ENCODE assay signal across 9 cellular contexts in genomic region chr11:6357222-6357621, GRCh38. TPM values are rescaled to one million over a fixed set of nuclear protein-coding genes. Genes with fewer than 3 reads are reported as not detected.
DNase-seq lines count a peak whose midpoint lies in the region; ATAC-seq, FAIRE-seq and TF ChIP-seq lines count a peak whose summit lies in the region.
"Had no signal": no experiment of that assay in that cellular context is flagged by ENCODE, and none has a peak within 500 bp of the region (broad histone marks: within the 10 kb centered on the region; RNA-seq: fewer than 3 reads in every experiment).

No MANE protein-coding gene starts in this region.

- no peak overlapping the region for H3K4me3 Mint-ChIP-seq in activated naive CD4-positive, alpha-beta T cell treated with anti-CD3 and anti-CD28 coated beads, Interleukin-2, amount 10 ng/mL, durations not matched to agents 7 days and 5 days
- no peak overlapping the region for H3K4me3 Mint-ChIP-seq in astrocyte (ENCODE audit: unreplicated experiment)

- no peaks in the 10 kb centered on the region for H3K36me3 ChIP-seq in astrocyte (ENCODE audit: insufficient read depth, low read length)
- no peaks in the 10 kb centered on the region for H3K36me3 ChIP-seq in right lobe of liver
- H3K36me3 ChIP-seq: thyroid gland had no signal

- H3K27ac ChIP-seq in astrocyte (ENCODE audit: low read depth, low read length), result peak overlapping the region; percentile 44
- no peak overlapping the region for H3K27ac ChIP-seq in right lobe of liver
- H3K27ac ChIP-seq: thyroid gland had no signal

- no peaks in the 10 kb centered on the region for H4K20me1 ChIP-seq in astrocyte (ENCODE audit: insufficient read depth, low read length)

- H3K27me3 Mint-ChIP-seq in activated naive CD4-positive, alpha-beta T cell treated with anti-CD3 and anti-CD28 coated beads, Interleukin-2, amount 10 ng/mL, durations not matched to agents 7 days and 5 days, result peaks cover 8% of the 10 kb centered on the region
- H3K27me3 Mint-ChIP-seq in astrocyte (ENCODE audit: low read depth, unreplicated experiment), result no peaks in the 10 kb centered on the region

- H3K4me1 Mint-ChIP-seq in activated naive CD4-positive, alpha-beta T cell treated with anti-CD3 and anti-CD28 coated beads, Interleukin-2, amount 10 ng/mL, durations not matched to agents 7 days and 5 days, result peaks cover 2% of the 10 kb centered on the region
- H3K4me1 Mint-ChIP-seq in astrocyte (ENCODE audit: low read depth, unreplicated experiment), result peaks cover 24% of the 10 kb centered on the region

- no peak overlapping the region for H3K9ac ChIP-seq in astrocyte (ENCODE audit: low read length)

- H3K9me3 ChIP-seq in astrocyte (ENCODE audit: insufficient read depth, low read depth, low read length) (no peaks in the 10 kb centered on the region), right lobe of liver (no peaks in the 10 kb centered on the region)
- H3K9me3 ChIP-seq: thyroid gland had no signal

- DNase-seq in activated naive CD4-positive, alpha-beta T cell treated with anti-CD3 and anti-CD28 coated beads, Interleukin-2, amount 50 U/mL, for 72 hours (ENCODE audit: low spot score in 2 of 2), result peak in 1 of 2 donors; percentile 23
- no peak for DNase-seq in activated naive CD4-positive, alpha-beta T cell treated with anti-CD3 and anti-CD28 coated beads, Interleukin-2, amount 10 ng/mL, durations not matched to agents 7 days and 5 days
- DNase-seq in astrocyte (ENCODE audit: low read depth) (peak; percentile 92), left kidney (ENCODE audit: low read depth, low spot score) (peak; percentile 26), urothelium cell line (ENCODE audit: low spot score) (peak; percentile 73), right lobe of liver (no peak)

- no peaks in the 10 kb centered on the region for H3K36me3 Mint-ChIP-seq in activated naive CD4-positive, alpha-beta T cell treated with anti-CD3 and anti-CD28 coated beads, Interleukin-2, amount 50 U/mL, for 72 hours
- no peaks in the 10 kb centered on the region for H3K36me3 Mint-ChIP-seq in activated naive CD4-positive, alpha-beta T cell treated with anti-CD3 and anti-CD28 coated beads, Interleukin-2, amount 10 ng/mL, durations not matched to agents 7 days and 5 days
- no peaks in the 10 kb centered on the region for H3K36me3 Mint-ChIP-seq in astrocyte (ENCODE audit: low read depth, unreplicated experiment)

- H2AFZ ChIP-seq in astrocyte (ENCODE audit: low read depth, low read length), result peak overlapping the region; percentile 50

- H3K9me3 Mint-ChIP-seq in activated naive CD4-positive, alpha-beta T cell treated with anti-CD3 and anti-CD28 coated beads, Interleukin-2, amount 50 U/mL, for 72 hours, result no peaks in the 10 kb centered on the region
- H3K9me3 Mint-ChIP-seq in activated naive CD4-positive, alpha-beta T cell treated with anti-CD3 and anti-CD28 coated beads, Interleukin-2, amount 10 ng/mL, durations not matched to agents 7 days and 5 days, result no peaks in the 10 kb centered on the region
- no peaks in the 10 kb centered on the region for H3K9me3 Mint-ChIP-seq in astrocyte (ENCODE audit: unreplicated experiment)

- H3K27ac Mint-ChIP-seq in activated naive CD4-positive, alpha-beta T cell treated with anti-CD3 and anti-CD28 coated beads, Interleukin-2, amount 50 U/mL, for 72 hours, result peak overlapping the region in 1 of 2 donors; percentile 1
- no peak overlapping the region for H3K27ac Mint-ChIP-seq in activated naive CD4-positive, alpha-beta T cell treated with anti-CD3 and anti-CD28 coated beads, Interleukin-2, amount 10 ng/mL, durations not matched to agents 7 days and 5 days
- peak overlapping the region; percentile 84 for H3K27ac Mint-ChIP-seq in astrocyte (ENCODE audit: unreplicated experiment)

- TF ChIP-seq CTCF in astrocyte (IDR thresholded peaks at IDR 0.05; ENCODE audit: insufficient read depth, low read depth, low read length), result no peak
- TF ChIP-seq CTCF in right lobe of liver (IDR thresholded peaks at IDR 0.05), result no peak

- peak; percentile 66 to 83 for ATAC-seq in activated naive CD4-positive, alpha-beta T cell treated with anti-CD3 and anti-CD28 coated beads, Interleukin-2, amount 50 U/mL, for 72 hours
- ATAC-seq in right lobe of liver, result no peak
- no peak for ATAC-seq in GM19452 (IDR thresholded peaks at IDR 0.05; ENCODE audit: unreplicated experiment)
- no peak for ATAC-seq in HG02870 (IDR thresholded peaks at IDR 0.05; ENCODE audit: unreplicated experiment)

- no peak overlapping the region for H3K4me3 ChIP-seq in astrocyte (ENCODE audit: insufficient read depth, low read depth, low read length)
- no peak overlapping the region for H3K4me3 ChIP-seq in right lobe of liver
- H3K4me3 ChIP-seq: thyroid gland had no signal

- no peak for TF ChIP-seq POLR2A in right lobe of liver (IDR thresholded peaks at IDR 0.05)

- FAIRE-seq in astrocyte (lab: Jason Lieb, UNC), result peak; percentile 50
- FAIRE-seq in urothelium cell line (lab: Jason Lieb, UNC), result no peak

- WGBS in right lobe of liver (ENCODE audit: insufficient coverage, low coverage, low lambda C conversion rate, missing lambda C conversion rate), result 82% methylated on average over 8 of the region's 9 CpGs

- H3K4me2 ChIP-seq in astrocyte (ENCODE audit: low read length), result peak overlapping the region; percentile 71

- CTCF ChIA-PET in activated naive CD4-positive, alpha-beta T cell treated with anti-CD3 and anti-CD28 coated beads, Interleukin-2, amount 10 ng/mL, durations not matched to agents 7 days and 5 days (lab: Charles Lee), result interaction anchor here (0.6 to 2.0 kb wide), 4 partner anchors 50 to 107 kb away, joined by 3 to 8 read pairs (median 3); no protein-coding TSS in a partner anchor

- intact Hi-C loops in right lobe of liver (cut with DNase I), result no loop called here

- no peaks in the 10 kb centered on the region for H3K27me3 ChIP-seq in astrocyte (ENCODE audit: insufficient read depth, low read length)
- H3K27me3 ChIP-seq in right lobe of liver, result no peaks in the 10 kb centered on the region
- H3K27me3 ChIP-seq: thyroid gland had no signal

- peaks cover 17% of the 10 kb centered on the region for H3K4me1 ChIP-seq in astrocyte (ENCODE audit: insufficient read depth, low read length)
- peaks cover 0 to 21% (median 9%) of the 10 kb centered on the region in 4 donors for H3K4me1 ChIP-seq in right lobe of liver
- H3K4me1 ChIP-seq: thyroid gland had no signal

- no peaks in the 10 kb centered on the region for H3K79me2 ChIP-seq in astrocyte (ENCODE audit: insufficient read depth, low read length)

RNA-seq across cellular contexts. Expression of gene SMPD1, which starts 33.1 kb away (rescaled TPM):
- total RNA-seq in activated naive CD4-positive, alpha-beta T cell treated with anti-CD3 and anti-CD28 coated beads, Interleukin-2, amount 50 U/mL, for 72 hours, result 10 to 100 TPM; 13.1 to 24.8 TPM
- total RNA-seq in astrocyte (22.7 and 25.2 TPM in 2 replicates), right lobe of liver (10 to 100 TPM; 45.3 to 77.9 (median 57.3) TPM)

RNA-seq across cellular contexts. Expression of gene CAVIN3, which starts 36.9 kb away (rescaled TPM):
- total RNA-seq in activated naive CD4-positive, alpha-beta T cell treated with anti-CD3 and anti-CD28 coated beads, Interleukin-2, amount 50 U/mL, for 72 hours, result 10 to 100 TPM in 1 of 2 donors, 1 to 10 TPM in 1; 4.3 to 20.7 TPM
- total RNA-seq in astrocyte (51.0 and 57.3 TPM in 2 replicates), right lobe of liver (10 to 100 TPM in 1 of 6 experiments, 1 to 10 TPM in 5; 2.6 to 11.2 (median 4.1) TPM)

Comparison
In these comparisons a context has a peak if more than half of its experiments do, and no peak if none do; other contexts are left out.
1. ATAC-seq: peak in activated naive CD4-positive, alpha-beta T cell treated with anti-CD3 and anti-CD28 coated beads, Interleukin-2, amount 50 U/mL, for 72 hours (2 of 2); none in right lobe of liver (0 of 4), GM19452 (single experiment) and HG02870 (single experiment).
2. DNase-seq: peak in astrocyte (single experiment), left kidney (single experiment) and urothelium cell line (single experiment); none in activated naive CD4-positive, alpha-beta T cell treated with anti-CD3 and anti-CD28 coated beads, Interleukin-2, amount 10 ng/mL, durations not matched to agents 7 days and 5 days (single experiment) and right lobe of liver (0 of 3).